ENCODE assay signal across 1 cellular context in genomic region chr22:20261848-20262581, GRCh38.
TF ChIP-seq lines count a peak whose summit lies in the region.

No MANE protein-coding gene starts in this region.

TF ChIP-seq in K562, 482 proteins besides CTCF, POLR2A, EP300 and RAD21 (continued from another document):
- TF ChIP-seq NRF1 (conservative IDR thresholded peaks at IDR 0.05 in 1 of 2, IDR thresholded peaks at IDR 0.05 in 1 of 2) = no peak
- TF ChIP-seq CBX1 (IDR thresholded peaks at IDR 0.05; ENCODE audit: low read depth) = no peak
- TF ChIP-seq ZNF436 (CRISPR knock-in tag; IDR thresholded peaks at IDR 0.05) = no peak
- TF ChIP-seq SAFB2 (IDR thresholded peaks at IDR 0.05; ENCODE audit: borderline replicate concordance, low read depth, low read length, severe bottlenecking) = no peak
- no peak for TF ChIP-seq FOXK1 (CRISPR knock-in tag; IDR thresholded peaks at IDR 0.05; ENCODE audit: borderline replicate concordance)
- no peak for TF ChIP-seq NONO (IDR thresholded peaks at IDR 0.05; ENCODE audit: low read depth in 2 of 2, low read length in 1 of 2)
- no peak for TF ChIP-seq MYC (IDR thresholded peaks at IDR 0.05; ENCODE audit: low read depth, low read length)
- TF ChIP-seq MYC (CRISPR knock-in tag; IDR thresholded peaks at IDR 0.05; ENCODE audit: borderline replicate concordance, low read depth) = peak; percentile 29; the same call in 1 of the 2 replicates
- peak; percentile 42 for TF ChIP-seq ZC3H4 (CRISPR knock-in tag; IDR thresholded peaks at IDR 0.05; ENCODE audit: borderline replicate concordance)
- no peak for TF ChIP-seq POU5F1 (IDR thresholded peaks at IDR 0.05; ENCODE audit: borderline replicate concordance, low read depth, low read length, partially characterized antibody)
- TF ChIP-seq ZNF592 (IDR thresholded peaks at IDR 0.05) = no peak
- no peak for TF ChIP-seq DEAF1 (CRISPR knock-in tag; IDR thresholded peaks at IDR 0.05)
- TF ChIP-seq ELF2 (CRISPR knock-in tag; IDR thresholded peaks at IDR 0.05) = no peak
- no peak for TF ChIP-seq ETS1 (conservative IDR thresholded peaks at IDR 0.05; ENCODE audit: control insufficient read depth, low read depth, low read length)
- TF ChIP-seq TCFL5 (CRISPR knock-in tag; conservative IDR thresholded peaks at IDR 0.05) = no peak
- TF ChIP-seq, protein P1, sequence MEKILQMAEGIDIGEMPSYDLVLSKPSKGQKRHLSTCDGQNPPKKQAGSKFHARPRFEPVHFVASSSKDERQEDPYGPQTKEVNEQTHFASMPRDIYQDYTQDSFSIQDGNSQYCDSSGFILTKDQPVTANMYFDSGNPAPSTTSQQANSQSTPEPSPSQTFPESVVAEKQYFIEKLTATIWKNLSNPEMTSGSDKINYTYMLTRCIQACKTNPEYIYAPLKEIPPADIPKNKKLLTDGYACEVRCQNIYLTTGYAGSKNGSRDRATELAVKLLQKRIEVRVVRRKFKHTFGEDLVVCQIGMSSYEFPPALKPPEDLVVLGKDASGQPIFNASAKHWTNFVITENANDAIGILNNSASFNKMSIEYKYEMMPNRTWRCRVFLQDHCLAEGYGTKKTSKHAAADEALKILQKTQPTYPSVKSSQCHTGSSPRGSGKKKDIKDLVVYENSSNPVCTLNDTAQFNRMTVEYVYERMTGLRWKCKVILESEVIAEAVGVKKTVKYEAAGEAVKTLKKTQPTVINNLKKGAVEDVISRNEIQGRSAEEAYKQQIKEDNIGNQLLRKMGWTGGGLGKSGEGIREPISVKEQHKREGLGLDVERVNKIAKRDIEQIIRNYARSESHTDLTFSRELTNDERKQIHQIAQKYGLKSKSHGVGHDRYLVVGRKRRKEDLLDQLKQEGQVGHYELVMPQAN (IDR thresholded peaks at IDR 0.05; ENCODE audit: borderline replicate concordance) = no peak
- TF ChIP-seq TARDBP (IDR thresholded peaks at IDR 0.05) = no peak
- no peak for TF ChIP-seq TOE1 (IDR thresholded peaks at IDR 0.05; ENCODE audit: borderline replicate concordance)
- TF ChIP-seq TOE1 (CRISPR knock-in tag; IDR thresholded peaks at IDR 0.05; ENCODE audit: borderline replicate concordance, low read depth) = no peak
- no peak for TF ChIP-seq ZNF75A (CRISPR knock-in tag; IDR thresholded peaks at IDR 0.05)
- TF ChIP-seq, protein P2, sequence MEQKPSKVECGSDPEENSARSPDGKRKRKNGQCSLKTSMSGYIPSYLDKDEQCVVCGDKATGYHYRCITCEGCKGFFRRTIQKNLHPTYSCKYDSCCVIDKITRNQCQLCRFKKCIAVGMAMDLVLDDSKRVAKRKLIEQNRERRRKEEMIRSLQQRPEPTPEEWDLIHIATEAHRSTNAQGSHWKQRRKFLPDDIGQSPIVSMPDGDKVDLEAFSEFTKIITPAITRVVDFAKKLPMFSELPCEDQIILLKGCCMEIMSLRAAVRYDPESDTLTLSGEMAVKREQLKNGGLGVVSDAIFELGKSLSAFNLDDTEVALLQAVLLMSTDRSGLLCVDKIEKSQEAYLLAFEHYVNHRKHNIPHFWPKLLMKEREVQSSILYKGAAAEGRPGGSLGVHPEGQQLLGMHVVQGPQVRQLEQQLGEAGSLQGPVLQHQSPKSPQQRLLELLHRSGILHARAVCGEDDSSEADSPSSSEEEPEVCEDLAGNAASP (IDR thresholded peaks at IDR 0.05) = no peak
- TF ChIP-seq MAFF (IDR thresholded peaks at IDR 0.05; ENCODE audit: low read length) = no peak
- TF ChIP-seq, protein P3, sequence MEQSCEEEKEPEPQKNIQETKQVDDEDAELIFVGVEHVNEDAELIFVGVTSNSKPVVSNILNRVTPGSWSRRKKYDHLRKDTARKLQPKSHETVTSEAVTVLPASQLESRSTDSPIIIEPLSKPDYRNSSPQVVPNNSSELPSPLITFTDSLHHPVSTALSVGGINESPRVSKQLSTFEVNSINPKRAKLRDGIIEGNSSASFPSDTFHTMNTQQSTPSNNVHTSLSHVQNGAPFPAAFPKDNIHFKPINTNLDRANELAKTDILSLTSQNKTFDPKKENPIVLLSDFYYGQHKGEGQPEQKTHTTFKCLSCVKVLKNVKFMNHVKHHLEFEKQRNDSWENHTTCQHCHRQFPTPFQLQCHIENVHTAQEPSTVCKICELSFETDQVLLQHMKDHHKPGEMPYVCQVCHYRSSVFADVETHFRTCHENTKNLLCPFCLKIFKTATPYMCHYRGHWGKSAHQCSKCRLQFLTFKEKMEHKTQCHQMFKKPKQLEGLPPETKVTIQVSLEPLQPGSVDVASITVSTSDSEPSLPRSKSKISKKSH (CRISPR knock-in tag; IDR thresholded peaks at IDR 0.05) = no peak
- TF ChIP-seq ZNF449 (CRISPR knock-in tag; IDR thresholded peaks at IDR 0.05) = no peak
- TF ChIP-seq LCOR (CRISPR knock-in tag; IDR thresholded peaks at IDR 0.05) = no peak
- no peak for TF ChIP-seq ZNF408 (CRISPR knock-in tag; IDR thresholded peaks at IDR 0.05; ENCODE audit: low read depth)
- no peak for TF ChIP-seq ZKSCAN3 (CRISPR knock-in tag; IDR thresholded peaks at IDR 0.05)
- TF ChIP-seq, protein P4, sequence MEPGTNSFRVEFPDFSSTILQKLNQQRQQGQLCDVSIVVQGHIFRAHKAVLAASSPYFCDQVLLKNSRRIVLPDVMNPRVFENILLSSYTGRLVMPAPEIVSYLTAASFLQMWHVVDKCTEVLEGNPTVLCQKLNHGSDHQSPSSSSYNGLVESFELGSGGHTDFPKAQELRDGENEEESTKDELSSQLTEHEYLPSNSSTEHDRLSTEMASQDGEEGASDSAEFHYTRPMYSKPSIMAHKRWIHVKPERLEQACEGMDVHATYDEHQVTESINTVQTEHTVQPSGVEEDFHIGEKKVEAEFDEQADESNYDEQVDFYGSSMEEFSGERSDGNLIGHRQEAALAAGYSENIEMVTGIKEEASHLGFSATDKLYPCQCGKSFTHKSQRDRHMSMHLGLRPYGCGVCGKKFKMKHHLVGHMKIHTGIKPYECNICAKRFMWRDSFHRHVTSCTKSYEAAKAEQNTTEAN (CRISPR knock-in tag; IDR thresholded peaks at IDR 0.05) = no peak
- TF ChIP-seq ARNT (IDR thresholded peaks at IDR 0.05) = no peak
- no peak for TF ChIP-seq SMARCE1 (IDR thresholded peaks at IDR 0.05)
- TF ChIP-seq, protein P5, sequence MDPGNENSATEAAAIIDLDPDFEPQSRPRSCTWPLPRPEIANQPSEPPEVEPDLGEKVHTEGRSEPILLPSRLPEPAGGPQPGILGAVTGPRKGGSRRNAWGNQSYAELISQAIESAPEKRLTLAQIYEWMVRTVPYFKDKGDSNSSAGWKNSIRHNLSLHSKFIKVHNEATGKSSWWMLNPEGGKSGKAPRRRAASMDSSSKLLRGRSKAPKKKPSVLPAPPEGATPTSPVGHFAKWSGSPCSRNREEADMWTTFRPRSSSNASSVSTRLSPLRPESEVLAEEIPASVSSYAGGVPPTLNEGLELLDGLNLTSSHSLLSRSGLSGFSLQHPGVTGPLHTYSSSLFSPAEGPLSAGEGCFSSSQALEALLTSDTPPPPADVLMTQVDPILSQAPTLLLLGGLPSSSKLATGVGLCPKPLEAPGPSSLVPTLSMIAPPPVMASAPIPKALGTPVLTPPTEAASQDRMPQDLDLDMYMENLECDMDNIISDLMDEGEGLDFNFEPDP (CRISPR knock-in tag; IDR thresholded peaks at IDR 0.05) = no peak
- no peak for TF ChIP-seq PHB (CRISPR knock-in tag; IDR thresholded peaks at IDR 0.05)
- TF ChIP-seq CAMTA2 (CRISPR knock-in tag; conservative IDR thresholded peaks at IDR 0.05) = no peak
- no peak for TF ChIP-seq HMG20B (CRISPR knock-in tag; IDR thresholded peaks at IDR 0.05)
- TF ChIP-seq POLR2H (tag; IDR thresholded peaks at IDR 0.05; ENCODE audit: low read depth) = no peak
- no peak for TF ChIP-seq HBP1 (CRISPR knock-in tag; IDR thresholded peaks at IDR 0.05)
